In genomic region chr11:111627591-111627990, GRCh38 we compare ENCODE assay signal across 15 cellular contexts. TPM values are rescaled to one million over a fixed set of nuclear protein-coding genes. Genes with fewer than 3 reads are reported as not detected.
DNase-seq lines count a peak whose midpoint lies in the region; ATAC-seq, FAIRE-seq and TF ChIP-seq lines count a peak whose summit lies in the region.
"Had no signal": no experiment of that assay in that cellular context is flagged by ENCODE, and none has a peak within 500 bp of the region (broad histone marks: within the 10 kb centered on the region; RNA-seq: fewer than 3 reads in every experiment).

No MANE protein-coding gene starts in this region.

- H3K36me3 Mint-ChIP-seq in astrocyte (ENCODE audit: low read depth, unreplicated experiment) = peaks cover 19% of the 10 kb centered on the region
- H3K36me3 Mint-ChIP-seq in nephron progenitor cell (ENCODE audit: low read depth) = peaks cover 42% of the 10 kb centered on the region

- no peak overlapping the region for H3K4me3 ChIP-seq in astrocyte (ENCODE audit: insufficient read depth, low read depth, low read length)
- no peak overlapping the region for H3K4me3 ChIP-seq in gastrocnemius medialis
- H3K4me3 ChIP-seq in HAP-1 = no peak overlapping the region

- no peaks in the 10 kb centered on the region for H3K9me3 ChIP-seq in astrocyte (ENCODE audit: insufficient read depth, low read depth, low read length)
- H3K9me3 ChIP-seq in gastrocnemius medialis = no peaks in the 10 kb centered on the region
- no peaks in the 10 kb centered on the region for H3K9me3 ChIP-seq in HAP-1

- no peaks in the 10 kb centered on the region for H3K27me3 ChIP-seq in astrocyte (ENCODE audit: insufficient read depth, low read length)
- H3K27me3 ChIP-seq in gastrocnemius medialis = no peaks in the 10 kb centered on the region
- no peaks in the 10 kb centered on the region for H3K27me3 ChIP-seq in HAP-1 (ENCODE audit: low read depth)

- H3K4me1 ChIP-seq in astrocyte (ENCODE audit: insufficient read depth, low read length) = peaks cover 18% of the 10 kb centered on the region
- peaks cover 30 to 34% of the 10 kb centered on the region in 2 donors for H3K4me1 ChIP-seq in gastrocnemius medialis
- peaks cover 8% of the 10 kb centered on the region for H3K4me1 ChIP-seq in HAP-1

- H3K4me1 Mint-ChIP-seq in astrocyte (ENCODE audit: low read depth, unreplicated experiment) (peaks cover 2% of the 10 kb centered on the region), nephron progenitor cell (no peaks in the 10 kb centered on the region)

- H3K27ac Mint-ChIP-seq in astrocyte (ENCODE audit: unreplicated experiment) (no peak overlapping the region), nephron progenitor cell (no peak overlapping the region)

- no peaks in the 10 kb centered on the region for H4K20me1 ChIP-seq in astrocyte (ENCODE audit: insufficient read depth, low read length)

- no peak overlapping the region for H3K4me2 ChIP-seq in astrocyte (ENCODE audit: low read length)

- H3K27ac ChIP-seq in astrocyte (ENCODE audit: low read depth, low read length) (no peak overlapping the region), gastrocnemius medialis (peak overlapping the region; percentile 59 to 74 (median 66))
- H3K27ac ChIP-seq: RWPE1 had no signal

- H3K9me3 Mint-ChIP-seq in astrocyte (ENCODE audit: unreplicated experiment) (no peaks in the 10 kb centered on the region), nephron progenitor cell (peaks cover 7% of the 10 kb centered on the region)

- FAIRE-seq in astrocyte (lab: Jason Lieb, UNC) = peak; percentile 13

- TF ChIP-seq CTCF in astrocyte (IDR thresholded peaks at IDR 0.05; ENCODE audit: insufficient read depth, low read depth, low read length) = no peak
- TF ChIP-seq CTCF in gastrocnemius medialis (IDR thresholded peaks at IDR 0.05 in 4 of 5, conservative IDR thresholded peaks at IDR 0.05 in 1 of 5) = no peak
- no peak for TF ChIP-seq CTCF in nephron progenitor cell (IDR thresholded peaks at IDR 0.05)

- peaks cover 2% of the 10 kb centered on the region for H3K36me3 ChIP-seq in astrocyte (ENCODE audit: insufficient read depth, low read length)
- no peaks in the 10 kb centered on the region for H3K36me3 ChIP-seq in gastrocnemius medialis
- 0 out of 2 replicates have a peak, but pooled peaks cover 2% of the 10 kb centered on the region for H3K36me3 ChIP-seq in HAP-1 (replicated peaks)

- H3K9ac ChIP-seq in astrocyte (ENCODE audit: low read length) = no peak overlapping the region

- no peak for TF ChIP-seq POLR2A in gastrocnemius medialis (IDR thresholded peaks at IDR 0.05)

- H3K4me3 Mint-ChIP-seq in astrocyte (ENCODE audit: unreplicated experiment) (no peak overlapping the region), nephron progenitor cell (no peak overlapping the region)

- ATAC-seq in left colon (peak; percentile 75), gastrocnemius medialis (peak; percentile 94 to 97)

- in situ Hi-C loops in gastrocnemius medialis (cut with MboI; ENCODE audit: low sequenced_read_pairs in 4 of 4) = no loop called here
- in situ Hi-C loops in HAP-1 (cut with MboI; ENCODE audit: low sequenced_read_pairs) = no loop called here

- H3K27me3 Mint-ChIP-seq in astrocyte (ENCODE audit: low read depth, unreplicated experiment) (no peaks in the 10 kb centered on the region), nephron progenitor cell (ENCODE audit: low read depth, poor library complexity) (no peaks in the 10 kb centered on the region)

- peak; percentile 23 for DNase-seq in HT-29 (ENCODE audit: low spot score)
- DNase-seq in astrocyte (ENCODE audit: low read depth) = no peak
- DNase-seq in left colon = no peak
- DNase-seq in gastrocnemius medialis = no peak
- DNase-seq in nephron progenitor cell = no peak
- DNase-seq in HAP-1 (ENCODE audit: low spot score in 2 of 2) = no peak
- DNase-seq in AG08396 (ENCODE audit: low spot score) = no peak
- DNase-seq: C1 segment of cervical spinal cord; H7; NCI-H1436 treated with DMSO at 0.1 percent for 48 hours; NCI-H345; NCI-H526 treated with DMSO at 0.1 percent for 48 hours; NK-92 treated with Interleukin-12 subunit alpha and Interleukin-12 subunit beta, amount 100 ng/mL, for 24 hours; OCI-M1 had no signal

- intact Hi-C loops in left colon (cut with DNase I, micrococcal nuclease) (no loop called here), gastrocnemius medialis (cut with DNase I; ENCODE audit: low total_unique reads) (no loop called here)

- H3K79me2 ChIP-seq in astrocyte (ENCODE audit: insufficient read depth, low read length) = peaks cover 2% of the 10 kb centered on the region

- no peak overlapping the region for H2AFZ ChIP-seq in astrocyte (ENCODE audit: low read depth, low read length)

RNA-seq across cellular contexts. Expression of gene SIK2, which starts 25.3 kb away (rescaled TPM):
- total RNA-seq in HT-29 (2014; rRNA removed; shearing (Covaris generic)) = 11.4 and 12.4 TPM in 2 replicates
- total RNA-seq in astrocyte (14.3 and 15.0 TPM in 2 replicates), left colon (10 to 100 TPM; 22.9 to 23.8 TPM), gastrocnemius medialis (10 to 100 TPM; 16.5 to 98.7 (median 43.8) TPM)
